19 cellular contexts compared by ENCODE assay signal in the genomic region with DNA sequence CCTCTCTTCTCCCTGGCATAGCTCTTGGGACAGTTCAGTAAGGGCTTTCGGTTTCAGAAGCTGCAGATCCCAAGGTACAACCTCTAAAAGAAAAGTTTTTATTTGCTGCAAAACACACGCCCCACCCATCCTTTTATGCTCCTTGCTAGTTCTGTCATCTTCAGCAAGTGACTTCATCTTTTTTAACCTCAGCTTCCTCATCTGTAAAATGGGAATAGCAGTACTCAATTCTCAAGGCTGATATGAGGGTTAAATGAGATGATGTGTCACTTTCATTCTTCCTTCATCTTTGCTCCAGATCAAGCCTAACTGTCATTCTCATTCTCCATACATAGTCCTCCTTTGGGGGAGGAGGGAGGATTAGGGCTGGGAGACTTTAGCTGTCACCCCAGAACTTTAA.
DNase-seq lines count a peak whose midpoint lies in the region; ATAC-seq, FAIRE-seq and TF ChIP-seq lines count a peak whose summit lies in the region.
"Had no signal": no experiment of that assay in that cellular context is flagged by ENCODE, and none has a peak within 500 bp of the region (broad histone marks: within the 10 kb centered on the region; RNA-seq: fewer than 3 reads in every experiment).

No MANE protein-coding gene starts in this region.

- no peaks in the 10 kb centered on the region for H3K79me2 ChIP-seq in OCI-LY7 (ENCODE audit: insufficient read depth, low read depth, low read length)

- H3K9me3 ChIP-seq in HEK293 (ENCODE audit: control insufficient read depth, insufficient read depth, low read depth, low read length) = no peaks in the 10 kb centered on the region
- no peaks in the 10 kb centered on the region for H3K9me3 ChIP-seq in OCI-LY7 (ENCODE audit: low read length)

- H3K4me3 ChIP-seq in HEK293 (ENCODE audit: low read depth, low read length) (no peak overlapping the region), OCI-LY7 (ENCODE audit: low read depth, low read length, poor library complexity, severe bottlenecking) (no peak overlapping the region)
- H3K4me3 ChIP-seq: BLaER1 treated with 17β-estradiol and CSF1 and Interleukin-3, amounts not matched to agents 10 nM and 100 nM; GM12878; GM23248 had no signal

- CTCF ChIA-PET in HEK293 (lab: Yijun Ruan, JAX) = no interaction called here
- CTCF ChIA-PET in OCI-LY7 (lab: Charles Lee; ENCODE audit: unreplicated experiment) = no interaction called here

- DNase-seq in GM12892 (ENCODE audit: insufficient read length) (no peak), OCI-LY7 (ENCODE audit: low spot score) (no peak), NCI-H1694 treated with DMSO at 0.1 percent for 48 hours (lab: John Stamatoyannopoulos, UW) (no peak), T-helper 2 cell (no peak)
- DNase-seq in stimulated activated effector memory CD8-positive, alpha-beta T cell treated with anti-CD3 and anti-CD28 coated beads, Interleukin-12 subunit alpha, Interleukin-12 subunit beta, amount 100 ng/mL, for 72 hours (ENCODE audit: low spot score in 2 of 2) = no peak
- no peak for DNase-seq in activated CD4-positive, alpha-beta T cell treated with anti-CD3 and anti-CD28 coated beads, Interleukin-2, amount 50 U/mL, for 48 hours
- DNase-seq: 8988T; Calu3; CD8-positive, alpha-beta T cell; DND-41; EL; GM23248; HCEC 1CT had no signal

- intact Hi-C loops in OCI-LY7 (cut with micrococcal nuclease; ENCODE audit: unreplicated experiment) = no loop called here

- no peak overlapping the region for H3K27ac Mint-ChIP-seq in stimulated activated effector memory CD8-positive, alpha-beta T cell treated with anti-CD3 and anti-CD28 coated beads, Interleukin-12 subunit alpha, Interleukin-12 subunit beta, amount 100 ng/mL, for 72 hours
- H3K27ac Mint-ChIP-seq: B cell; CD8-positive, alpha-beta T cell had no signal

- no TSS peak for BruUV-seq in OCI-LY7 (replicated peaks; lab: Mats Ljungman, UMichigan)

- H4K20me1 ChIP-seq in OCI-LY7 (ENCODE audit: insufficient read depth, low read length) = no peaks in the 10 kb centered on the region
- H4K20me1 ChIP-seq: BLaER1 treated with 17β-estradiol and CSF1 and Interleukin-3, amounts not matched to agents 10 nM and 100 nM had no signal

- no peaks in the 10 kb centered on the region for H3K36me3 Mint-ChIP-seq in stimulated activated effector memory CD8-positive, alpha-beta T cell treated with anti-CD3 and anti-CD28 coated beads, Interleukin-12 subunit alpha, Interleukin-12 subunit beta, amount 100 ng/mL, for 72 hours
- H3K36me3 Mint-ChIP-seq: CD8-positive, alpha-beta T cell had no signal

- no peaks in the 10 kb centered on the region for H3K4me1 Mint-ChIP-seq in stimulated activated effector memory CD8-positive, alpha-beta T cell treated with anti-CD3 and anti-CD28 coated beads, Interleukin-12 subunit alpha, Interleukin-12 subunit beta, amount 100 ng/mL, for 72 hours

- peak overlapping the region; percentile 52; the same call in 1 of the 2 replicates for H2AFZ ChIP-seq in OCI-LY7 (ENCODE audit: low read length)
- H2AFZ ChIP-seq: GM23248 had no signal

- peak; percentile 40 for ATAC-seq in stimulated activated effector memory CD8-positive, alpha-beta T cell treated with anti-CD3 and anti-CD28 coated beads, Interleukin-12 subunit alpha, Interleukin-12 subunit beta, amount 100 ng/mL, for 72 hours
- ATAC-seq: CD8-positive, alpha-beta T cell; GM12878 had no signal

- H3K36me3 ChIP-seq in HEK293 (ENCODE audit: control insufficient read depth in 2 of 2, insufficient read depth in 1 of 2, low read length in 2 of 2) (no peaks in the 10 kb centered on the region), OCI-LY7 (ENCODE audit: insufficient read depth, low read length) (no peaks in the 10 kb centered on the region)
- H3K36me3 ChIP-seq: BLaER1 treated with 17β-estradiol and CSF1 and Interleukin-3, amounts not matched to agents 10 nM and 100 nM had no signal

- 0 out of 2 replicates have a peak overlapping the region, but pooled peaks have one; percentile 11 for H3K4me2 ChIP-seq in OCI-LY7 (ENCODE audit: low read length)

- peak; percentile 48 for FAIRE-seq in GM12892 (lab: Jason Lieb, UNC)
- FAIRE-seq: GM12878, GM19239, H54 had no signal

- no peak overlapping the region for H3K4me3 Mint-ChIP-seq in stimulated activated effector memory CD8-positive, alpha-beta T cell treated with anti-CD3 and anti-CD28 coated beads, Interleukin-12 subunit alpha, Interleukin-12 subunit beta, amount 100 ng/mL, for 72 hours
- H3K4me3 Mint-ChIP-seq: B cell; CD8-positive, alpha-beta T cell had no signal

- H3K27ac ChIP-seq in HEK293 (ENCODE audit: extremely low read depth, low read depth, low read length) (no peak overlapping the region), OCI-LY7 (ENCODE audit: low read depth, low read length, poor library complexity, severe bottlenecking) (no peak overlapping the region)
- H3K27ac ChIP-seq: GM23248 had no signal

- no peaks in the 10 kb centered on the region for H3K9me2 ChIP-seq in OCI-LY7 (ENCODE audit: insufficient read depth, low read length)

- TF ChIP-seq POLR2A in GM12892 (IDR thresholded peaks at IDR 0.05; ENCODE audit: low read depth, low read length) = no peak

- POLR2A ChIA-PET in HEK293 (lab: Yijun Ruan, JAX) = no interaction called here
- POLR2A ChIA-PET in OCI-LY7 (lab: Charles Lee) = no interaction called here

- no peaks in the 10 kb centered on the region for H3K9me3 Mint-ChIP-seq in stimulated activated effector memory CD8-positive, alpha-beta T cell treated with anti-CD3 and anti-CD28 coated beads, Interleukin-12 subunit alpha, Interleukin-12 subunit beta, amount 100 ng/mL, for 72 hours
- H3K9me3 Mint-ChIP-seq: CD8-positive, alpha-beta T cell had no signal

- H3K4me1 ChIP-seq in HEK293 (ENCODE audit: control insufficient read depth, insufficient read depth, low read length) (no peaks in the 10 kb centered on the region), OCI-LY7 (ENCODE audit: insufficient read depth, low read length, poor library complexity, severe bottlenecking) (no peaks in the 10 kb centered on the region)

- TF ChIP-seq CTCF in HEK293 (tag by site-specific recombination; IDR thresholded peaks at IDR 0.05) (no peak), OCI-LY7 (conservative IDR thresholded peaks at IDR 0.05; ENCODE audit: low read length) (no peak)

TF ChIP-seq in HEK293, 187 proteins besides CTCF, POLR2A, EP300 and RAD21:
- TF ChIP-seq ZNF394 (tag by site-specific recombination; IDR thresholded peaks at IDR 0.05; ENCODE audit: borderline replicate concordance) = no peak
- TF ChIP-seq ZNF664 (tag by site-specific recombination; IDR thresholded peaks at IDR 0.05) = peak; percentile 59; the same call in 1 of the 2 replicates
- TF ChIP-seq ZNF140 (tag by site-specific recombination; IDR thresholded peaks at IDR 0.05) = no peak
- TF ChIP-seq ZNF223 (tag by site-specific recombination; IDR thresholded peaks at IDR 0.05) = no peak
- TF ChIP-seq ZNF112 (tag by site-specific recombination; IDR thresholded peaks at IDR 0.05) = no peak
- no peak for TF ChIP-seq GLIS1 (tag by site-specific recombination; IDR thresholded peaks at IDR 0.05)
- TF ChIP-seq ZNF146 (tag by site-specific recombination; IDR thresholded peaks at IDR 0.05) = no peak
